ENCODE assay signal across 19 cellular contexts in genomic region chr1:25028587-25028909, GRCh38.
A peak's percentile ranks its signal among the peaks of the same experiment; 100 is the strongest.
DNase-seq lines count a peak whose midpoint lies in the region; ATAC-seq and TF ChIP-seq lines count a peak whose summit lies in the region.
"Had no signal": no experiment of that assay in that cellular context is flagged by ENCODE, and none has a peak within 500 bp of the region (broad histone marks: within the 10 kb centered on the region; RNA-seq: fewer than 3 reads in every experiment).

No MANE protein-coding gene starts in this region.

- H3K27me3 Mint-ChIP-seq in CD4-positive, alpha-beta T cell: no peaks in the 10 kb centered on the region
- H3K27me3 Mint-ChIP-seq in activated CD4-positive, alpha-beta memory T cell treated with anti-CD3 and anti-CD28 coated beads for 36 hours: no peaks in the 10 kb centered on the region

- no peak for ATAC-seq in CD4-positive, alpha-beta T cell (ENCODE audit: poor library complexity)
- ATAC-seq in HG02610 (IDR thresholded peaks at IDR 0.05; ENCODE audit: unreplicated experiment) (no peak), GM18907 (IDR thresholded peaks at IDR 0.05; ENCODE audit: unreplicated experiment) (no peak)
- ATAC-seq: heart right ventricle had no signal

- H3K9me3 ChIP-seq in CD4-positive, alpha-beta T cell (ENCODE audit: control insufficient read depth, low read length): no peaks in the 10 kb centered on the region
- H3K9me3 ChIP-seq: esophagus squamous epithelium, heart right ventricle had no signal

- H3K4me1 Mint-ChIP-seq in CD4-positive, alpha-beta T cell (ENCODE audit: low read depth): peaks cover 79% of the 10 kb centered on the region
- peaks cover 92% of the 10 kb centered on the region for H3K4me1 Mint-ChIP-seq in activated CD4-positive, alpha-beta memory T cell treated with anti-CD3 and anti-CD28 coated beads for 36 hours (ENCODE audit: low read depth)

- no peak for DNase-seq in CD4-positive, alpha-beta T cell
- no peak for DNase-seq in activated CD4-positive, alpha-beta memory T cell treated with anti-CD3 and anti-CD28 coated beads for 36 hours
- DNase-seq in germinal center (ENCODE audit: low spot score) (peak; percentile 19), NCI-H1436 treated with DMSO at 0.1 percent for 48 hours (lab: John Stamatoyannopoulos, UW) (no peak), substantia nigra (lab: John Stamatoyannopoulos, UW) (no peak)
- DNase-seq: activated CD4-positive, alpha-beta T cell treated with anti-CD3 and anti-CD28 coated beads for 1 hour; activated effector memory CD4-positive, alpha-beta T cell treated with Interleukin-2 at 50 U/mL for 16 hours; dorsolateral prefrontal cortex; EL; esophagus squamous epithelium; HCEC 1CT; heart right ventricle; IMR-90; NCI-H1048; stimulated activated CD4-positive, alpha-beta T cell treated with anti-CD3 and anti-CD28 coated beads, Interleukin-4, amount 100 ng/mL, for 1 hour; trophoblast cell had no signal

- H3K4me3 Mint-ChIP-seq in CD4-positive, alpha-beta T cell: peak overlapping the region; percentile 16
- peak overlapping the region; percentile 45 for H3K4me3 Mint-ChIP-seq in activated CD4-positive, alpha-beta memory T cell treated with anti-CD3 and anti-CD28 coated beads for 36 hours

- no peaks in the 10 kb centered on the region for H3K36me3 Mint-ChIP-seq in CD4-positive, alpha-beta T cell (ENCODE audit: low read depth)
- no peaks in the 10 kb centered on the region for H3K36me3 Mint-ChIP-seq in activated CD4-positive, alpha-beta memory T cell treated with anti-CD3 and anti-CD28 coated beads for 36 hours

- TF ChIP-seq CTCF in CD4-positive, alpha-beta T cell (IDR thresholded peaks at IDR 0.05): no peak
- TF ChIP-seq CTCF in GM12875 (IDR thresholded peaks at IDR 0.05; ENCODE audit: borderline replicate concordance, insufficient read depth, low read depth, low read length): no peak

- H3K27me3 ChIP-seq in CD4-positive, alpha-beta T cell (ENCODE audit: control insufficient read depth, insufficient read depth, low read length): no peaks in the 10 kb centered on the region
- H3K27me3 ChIP-seq: dorsolateral prefrontal cortex had no signal

- intact Hi-C loops in CD4-positive, alpha-beta T cell (cut with DNase I, micrococcal nuclease): no loop called here
- intact Hi-C loops in activated CD4-positive, alpha-beta memory T cell treated with anti-CD3 and anti-CD28 coated beads for 36 hours (cut with micrococcal nuclease): no loop called here

- H3K4me3 ChIP-seq in GM12875 (ENCODE audit: low read depth, low read length): peak overlapping the region; percentile 26
- H3K4me3 ChIP-seq: dorsolateral prefrontal cortex, esophagus squamous epithelium, heart right ventricle had no signal

- H3K27ac Mint-ChIP-seq in CD4-positive, alpha-beta T cell: peak overlapping the region; percentile 84
- peak overlapping the region; percentile 88 for H3K27ac Mint-ChIP-seq in activated CD4-positive, alpha-beta memory T cell treated with anti-CD3 and anti-CD28 coated beads for 36 hours

- no peak overlapping the region for H3K27ac ChIP-seq in CD4-positive, alpha-beta T cell (ENCODE audit: low read depth, low read length)
- H3K27ac ChIP-seq in substantia nigra (ENCODE audit: low read depth, low read length, poor library complexity, severe bottlenecking): no peak overlapping the region
- H3K27ac ChIP-seq: dorsolateral prefrontal cortex, esophagus squamous epithelium had no signal

- CTCF ChIA-PET in CD4-positive, alpha-beta T cell (lab: Charles Lee): interaction anchor here (1.4 to 1.5 kb wide), 2 partner anchors 9 to 65 kb away, joined by 3 to 7 read pairs; no protein-coding TSS in a partner anchor
- CTCF ChIA-PET in activated CD4-positive, alpha-beta memory T cell treated with anti-CD3 and anti-CD28 coated beads for 36 hours (lab: Charles Lee): interaction anchor here (0.6 to 8.3 kb wide), 7 partner anchors 9 to 181 kb away, joined by 3 to 97 read pairs (median 4); no protein-coding TSS in a partner anchor

- POLR2A ChIA-PET in CD4-positive, alpha-beta T cell (lab: Charles Lee): interaction anchor here (0.8 to 1.4 kb wide), 3 partner anchors 35 to 100 kb away, joined by 5 read pairs; no protein-coding TSS in a partner anchor
- POLR2A ChIA-PET in activated CD4-positive, alpha-beta memory T cell treated with anti-CD3 and anti-CD28 coated beads for 36 hours (lab: Charles Lee): interaction anchor here (0.6 to 2.5 kb wide), 6 partner anchors 62 to 102 kb away, joined by 3 to 9 read pairs (median 3); partner anchors contain the start of gene RUNX3

- H3K9me3 Mint-ChIP-seq in CD4-positive, alpha-beta T cell: no peaks in the 10 kb centered on the region
- no peaks in the 10 kb centered on the region for H3K9me3 Mint-ChIP-seq in activated CD4-positive, alpha-beta memory T cell treated with anti-CD3 and anti-CD28 coated beads for 36 hours
